In genomic region chr1:233675893-233676292, GRCh38 we compare ENCODE assay signal across 11 cellular contexts.
DNase-seq lines count a peak whose midpoint lies in the region; ATAC-seq and TF ChIP-seq lines count a peak whose summit lies in the region.
"Had no signal": no experiment of that assay in that cellular context is flagged by ENCODE, and none has a peak within 500 bp of the region (broad histone marks: within the 10 kb centered on the region; RNA-seq: fewer than 3 reads in every experiment).

No MANE protein-coding gene starts in this region.

- H4K8ac ChIP-seq in H9 (replicated peaks; ENCODE audit: insufficient read length, low read depth, low read length): no peak overlapping the region

- no peaks in the 10 kb centered on the region for H3K9me3 ChIP-seq in right cardiac atrium (ENCODE audit: control insufficient read depth, low read length)
- peaks cover 0 to 8% (median 0%) of the 10 kb centered on the region in 12 donors for H3K9me3 ChIP-seq in heart left ventricle
- H3K9me3 ChIP-seq in H9 (ENCODE audit: control insufficient read depth, low read depth, low read length): no peaks in the 10 kb centered on the region
- H3K9me3 ChIP-seq in PC-9 (ENCODE audit: insufficient read depth, low read depth): no peaks in the 10 kb centered on the region
- H3K9me3 ChIP-seq: stomach had no signal

- H3K27ac ChIP-seq in right cardiac atrium (ENCODE audit: low read length) (peak overlapping the region; percentile 70), heart left ventricle (no peak overlapping the region), H9 (ENCODE audit: insufficient read length, low read depth, low read length) (no peak overlapping the region), PC-9 (no peak overlapping the region)

- no TSS peak for BruUV-seq in PC-9 (replicated peaks; lab: Mats Ljungman, UMichigan)

- H3K18ac ChIP-seq in H9 (ENCODE audit: insufficient read length, low read depth, low read length): no peak overlapping the region

- H3K27me3 ChIP-seq in right cardiac atrium (ENCODE audit: control insufficient read depth, insufficient read depth) (no peaks in the 10 kb centered on the region), heart left ventricle (no peaks in the 10 kb centered on the region), H9 (ENCODE audit: insufficient read depth, low read length) (no peaks in the 10 kb centered on the region), PC-9 (ENCODE audit: insufficient read depth, low read depth) (no peaks in the 10 kb centered on the region)
- H3K27me3 ChIP-seq: stomach had no signal

- no peaks in the 10 kb centered on the region for H3K23me2 ChIP-seq in H9 (ENCODE audit: insufficient read length, low read depth, low read length, poor library complexity, severe bottlenecking)

- intact Hi-C loops in right cardiac atrium (cut with DNase I) (loop anchor here in 1 of 4 donors (5.0 kb wide), 1 partner anchor 46 kb away; no protein-coding TSS in a partner anchor), heart left ventricle (cut with DNase I) (no loop called here), PC-9 (cut with micrococcal nuclease; ENCODE audit: unreplicated experiment) (loop anchor here (2.0 kb wide), 1 partner anchor 21 kb away; no protein-coding TSS in a partner anchor)

- CTCF ChIA-PET in PC-9 (lab: Charles Lee): no interaction called here

- no peaks in the 10 kb centered on the region for H3K79me1 ChIP-seq in H9 (ENCODE audit: insufficient read depth, low read depth, low read length, poor library complexity, severe bottlenecking)

- H3K9me3 Mint-ChIP-seq in H9: peaks cover 0 to 13% of the 10 kb centered on the region in 2 experiments; a peak in 4 of 5 replicates
- no peaks in the 10 kb centered on the region for H3K9me3 Mint-ChIP-seq in stimulated activated effector memory CD8-positive, alpha-beta T cell treated with anti-CD3 and anti-CD28 coated beads, Interleukin-12 subunit alpha, Interleukin-12 subunit beta, amount 100 ng/mL, for 72 hours
- H3K9me3 Mint-ChIP-seq: activated CD4-positive, alpha-beta T cell treated with anti-CD3 and anti-CD28 coated beads, Interleukin-2, amount 10 ng/mL, durations not matched to agents 7 days and 5 days had no signal

- no peak overlapping the region for H2BK12ac ChIP-seq in H9 (ENCODE audit: insufficient read length, low read depth, low read length)

- H4K91ac ChIP-seq in H9 (ENCODE audit: insufficient read length, low read depth, low read length): no peak overlapping the region

- DNase-seq in right cardiac atrium (no peak), heart left ventricle (no peak), H9 (no peak), PC-9 (no peak), mucosa of gallbladder (ENCODE audit: low spot score) (no peak), cerebellum (ENCODE audit: low spot score) (no peak)
- no peak for DNase-seq in stimulated activated effector memory CD8-positive, alpha-beta T cell treated with anti-CD3 and anti-CD28 coated beads, Interleukin-12 subunit alpha, Interleukin-12 subunit beta, amount 100 ng/mL, for 72 hours (ENCODE audit: low spot score in 2 of 2)
- DNase-seq: activated CD4-positive, alpha-beta T cell treated with anti-CD3 and anti-CD28 coated beads, Interleukin-2, amount 10 ng/mL, durations not matched to agents 7 days and 5 days; NCI-H2029 treated with DMSO at 0.1 percent for 48 hours; stomach had no signal

- 83% methylated on average over 4 of the region's 4 CpGs for WGBS in right cardiac atrium
- 87 to 94% (median 90%) methylated on average over 4 of the region's 4 CpGs for WGBS in heart left ventricle, 4 donors
- no CpG with 5 or more reads among the region's 4 CpGs for WGBS in H9 (ENCODE audit: extremely low coverage, insufficient read length, low lambda C conversion rate)

- H3K56ac ChIP-seq in H9 (ENCODE audit: insufficient read length, low read depth, low read length): no peak overlapping the region

- TF ChIP-seq POLR2A in heart left ventricle (IDR thresholded peaks at IDR 0.05): no peak

- H3K9ac ChIP-seq in H9 (ENCODE audit: extremely low read depth, insufficient read length, low read length): no peak overlapping the region

- H3K4me1 Mint-ChIP-seq in H9: peaks cover 17 to 23% of the 10 kb centered on the region in 2 experiments
- H3K4me1 Mint-ChIP-seq in stimulated activated effector memory CD8-positive, alpha-beta T cell treated with anti-CD3 and anti-CD28 coated beads, Interleukin-12 subunit alpha, Interleukin-12 subunit beta, amount 100 ng/mL, for 72 hours: no peaks in the 10 kb centered on the region
- H3K4me1 Mint-ChIP-seq: activated CD4-positive, alpha-beta T cell treated with anti-CD3 and anti-CD28 coated beads, Interleukin-2, amount 10 ng/mL, durations not matched to agents 7 days and 5 days had no signal

- ATAC-seq in right cardiac atrium (peak in 1 of 2 donors; percentile 4), heart left ventricle (no peak), HG03280 (IDR thresholded peaks at IDR 0.05; ENCODE audit: unreplicated experiment) (peak; percentile 95)
- ATAC-seq in stimulated activated effector memory CD8-positive, alpha-beta T cell treated with anti-CD3 and anti-CD28 coated beads, Interleukin-12 subunit alpha, Interleukin-12 subunit beta, amount 100 ng/mL, for 72 hours: peak; percentile 24

- no peaks in the 10 kb centered on the region; the same call in 1 of the 2 replicates for H3K27me3 Mint-ChIP-seq in H9 (ENCODE audit: low read depth)
- H3K27me3 Mint-ChIP-seq: activated CD4-positive, alpha-beta T cell treated with anti-CD3 and anti-CD28 coated beads, Interleukin-2, amount 10 ng/mL, durations not matched to agents 7 days and 5 days had no signal

- H3K79me2 ChIP-seq in H9 (ENCODE audit: insufficient read depth, low read length) (no peaks in the 10 kb centered on the region), PC-9 (ENCODE audit: low read depth) (peaks cover 22% of the 10 kb centered on the region)

- H3K4me1 ChIP-seq in right cardiac atrium (ENCODE audit: control insufficient read depth, insufficient read depth, low read length): no peaks in the 10 kb centered on the region
- H3K4me1 ChIP-seq in heart left ventricle: peaks cover 0 to 9% (median 0%) of the 10 kb centered on the region in 12 donors
- H3K4me1 ChIP-seq in H9 (ENCODE audit: insufficient read depth, low read length): no peaks in the 10 kb centered on the region; the same call in 1 of the 2 replicates
- peaks cover 17% of the 10 kb centered on the region; the same call in 1 of the 2 replicates for H3K4me1 ChIP-seq in PC-9 (replicated peaks; ENCODE audit: insufficient read depth)

- H3K4me3 ChIP-seq in right cardiac atrium (ENCODE audit: low read length): no peak overlapping the region
- H3K4me3 ChIP-seq in heart left ventricle: no peak overlapping the region
- H3K4me3 ChIP-seq in PC-9: no peak overlapping the region
- H3K4me3 ChIP-seq: stomach had no signal

- no peak overlapping the region for H3K14ac ChIP-seq in H9 (ENCODE audit: insufficient read depth, low read length)

- H2BK15ac ChIP-seq in H9 (ENCODE audit: low read depth, low read length): no peak overlapping the region

- TF ChIP-seq CTCF in heart left ventricle (IDR thresholded peaks at IDR 0.05) (no peak), H9 (conservative IDR thresholded peaks at IDR 0.05) (peak; percentile 58; the same call in 2 of the 3 replicates), PC-9 (conservative IDR thresholded peaks at IDR 0.05) (no peak)

- H4K20me1 ChIP-seq in H9 (ENCODE audit: control insufficient read depth, insufficient read depth, insufficient read length) (no peaks in the 10 kb centered on the region), PC-9 (ENCODE audit: insufficient read depth) (no peaks in the 10 kb centered on the region)

- H2BK20ac ChIP-seq in H9 (ENCODE audit: low read depth, low read length, poor library complexity, severe bottlenecking): no peak overlapping the region

- H3K27ac Mint-ChIP-seq in H9: no peak overlapping the region
- no peak overlapping the region for H3K27ac Mint-ChIP-seq in stimulated activated effector memory CD8-positive, alpha-beta T cell treated with anti-CD3 and anti-CD28 coated beads, Interleukin-12 subunit alpha, Interleukin-12 subunit beta, amount 100 ng/mL, for 72 hours
- H3K27ac Mint-ChIP-seq: activated CD4-positive, alpha-beta T cell treated with anti-CD3 and anti-CD28 coated beads, Interleukin-2, amount 10 ng/mL, durations not matched to agents 7 days and 5 days had no signal

- H3K36me3 Mint-ChIP-seq in H9 (ENCODE audit: insufficient read depth in 1 of 3, low read depth in 3 of 3): peaks cover 18 to 37% (median 33%) of the 10 kb centered on the region in 3 experiments
- no peaks in the 10 kb centered on the region for H3K36me3 Mint-ChIP-seq in stimulated activated effector memory CD8-positive, alpha-beta T cell treated with anti-CD3 and anti-CD28 coated beads, Interleukin-12 subunit alpha, Interleukin-12 subunit beta, amount 100 ng/mL, for 72 hours

- H3K4me2 ChIP-seq in H9 (ENCODE audit: insufficient read depth, insufficient read length, low read length) (no peak overlapping the region), PC-9 (no peak overlapping the region)

- H3K4ac ChIP-seq in H9 (ENCODE audit: low read depth, low read length): no peak overlapping the region

- H2AFZ ChIP-seq in H9 (ENCODE audit: low read length): no peak overlapping the region
- no peak overlapping the region for H2AFZ ChIP-seq in PC-9

- H3K36me3 ChIP-seq in heart left ventricle (no peaks in the 10 kb centered on the region), PC-9 (ENCODE audit: low read depth) (peaks cover 56% of the 10 kb centered on the region)
- H3K36me3 ChIP-seq: stomach had no signal

- no peak overlapping the region for H3T11ph ChIP-seq in H9 (ENCODE audit: low read length)

- no peak overlapping the region for H2AK5ac ChIP-seq in H9 (ENCODE audit: insufficient read length, low read length)

- no peak overlapping the region for H3K4me3 Mint-ChIP-seq in H9
- H3K4me3 Mint-ChIP-seq in stimulated activated effector memory CD8-positive, alpha-beta T cell treated with anti-CD3 and anti-CD28 coated beads, Interleukin-12 subunit alpha, Interleukin-12 subunit beta, amount 100 ng/mL, for 72 hours: no peak overlapping the region
- H3K4me3 Mint-ChIP-seq: activated CD4-positive, alpha-beta T cell treated with anti-CD3 and anti-CD28 coated beads, Interleukin-2, amount 10 ng/mL, durations not matched to agents 7 days and 5 days had no signal

- no peak overlapping the region for H2BK5ac ChIP-seq in H9 (ENCODE audit: insufficient read length, low read length)

- H3K23ac ChIP-seq in H9 (ENCODE audit: insufficient read length, low read depth, low read length): no peak overlapping the region

- H2BK120ac ChIP-seq in H9 (ENCODE audit: low read depth, low read length, poor library complexity, severe bottlenecking): no peak overlapping the region

- POLR2A ChIA-PET in PC-9 (lab: Charles Lee; ENCODE audit: unreplicated experiment): no interaction called here

- peaks cover 8% of the 10 kb centered on the region; the same call in 1 of the 2 replicates for H3F3A ChIP-seq in PC-9 (ENCODE audit: insufficient read depth, low read depth)

- H3K9me2 ChIP-seq in PC-9 (ENCODE audit: insufficient read depth): no peaks in the 10 kb centered on the region

- H4K5ac ChIP-seq in H9 (ENCODE audit: insufficient read length, low read depth, low read length): no peak overlapping the region

Comparison
In these comparisons a context has a peak if more than half of its experiments do, and no peak if none do; other contexts are left out.
1. ATAC-seq: peak in HG03280 (single experiment) and stimulated activated effector memory CD8-positive, alpha-beta T cell treated with anti-CD3 and anti-CD28 coated beads, Interleukin-12 subunit alpha, Interleukin-12 subunit beta, amount 100 ng/mL, for 72 hours (single experiment); none in heart left ventricle (0 of 4).